In the genomic region with DNA sequence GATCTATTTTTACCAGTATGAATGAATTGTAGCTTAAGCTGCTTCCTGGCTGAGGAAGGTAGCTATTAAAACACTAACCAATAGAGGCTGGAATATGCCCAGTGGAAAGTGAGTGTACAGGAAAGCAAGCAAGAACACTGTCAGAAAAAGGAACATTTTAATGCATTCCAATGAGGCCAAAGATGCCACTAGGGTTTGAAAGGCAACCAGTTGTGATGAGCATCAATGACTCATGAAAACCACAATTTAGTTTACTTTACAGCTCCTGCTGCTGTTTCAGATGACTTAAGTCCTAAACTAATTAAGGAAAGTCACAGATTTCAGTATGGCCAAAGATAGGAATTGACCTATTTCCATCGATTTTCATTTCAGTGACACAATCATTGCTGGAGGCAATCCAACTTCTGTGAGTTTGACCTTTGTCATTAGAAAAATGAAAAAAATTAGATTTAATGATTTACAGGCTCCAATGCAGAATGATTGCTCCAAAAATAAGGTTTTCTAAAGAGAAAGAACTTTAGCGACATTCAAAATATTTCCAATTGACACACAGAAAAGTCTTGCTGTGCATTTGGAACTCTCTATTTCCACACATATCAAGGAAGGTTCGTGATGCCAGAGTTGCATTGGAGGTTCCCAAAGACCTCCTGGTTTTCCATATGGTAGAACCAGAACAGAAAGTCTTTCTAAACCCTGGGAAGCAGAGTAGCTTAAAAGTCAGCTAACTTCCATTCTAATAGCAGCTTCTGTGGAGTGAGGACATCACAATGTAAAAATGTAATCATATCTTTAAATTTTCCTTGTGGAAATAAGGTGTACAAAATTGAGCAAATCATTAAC, we compare ENCODE assay signal across 9 cellular contexts.
DNase-seq lines count a peak whose midpoint lies in the region; TF ChIP-seq lines count a peak whose summit lies in the region.
"Had no signal": no experiment of that assay in that cellular context is flagged by ENCODE, and none has a peak within 500 bp of the region (broad histone marks: within the 10 kb centered on the region; RNA-seq: fewer than 3 reads in every experiment).

No MANE protein-coding gene starts in this region.

- H3K9me3 ChIP-seq in right atrium auricular region: no peaks in the 10 kb centered on the region

- H3K36me3 Mint-ChIP-seq in activated CD4-positive, alpha-beta memory T cell treated with anti-CD3 and anti-CD28 coated beads for 36 hours: no peaks in the 10 kb centered on the region

- CTCF ChIA-PET in activated CD4-positive, alpha-beta memory T cell treated with anti-CD3 and anti-CD28 coated beads for 36 hours (lab: Charles Lee): interaction anchor here (1.3 kb wide), 1 partner anchor 9 kb away, joined by 3 read pairs; no protein-coding TSS in a partner anchor

- DNase-seq in GM04504 (ENCODE audit: low read depth) (peak; percentile 95), OCI-M1 (lab: John Stamatoyannopoulos, UW) (peak; percentile 7), dermis microvascular lymphatic vessel endothelial cell (ENCODE audit: low read depth in 2 of 2) (peak; percentile 85 to 97), pulmonary artery endothelial cell (ENCODE audit: low read depth, low spot score) (peak; percentile 94), right atrium auricular region (ENCODE audit: low spot score) (no peak), NCI-H187 treated with DMSO at 0.1 percent for 48 hours (lab: John Stamatoyannopoulos, UW) (no peak), medulla oblongata (ENCODE audit: extremely low spot score) (no peak)
- no peak for DNase-seq in activated CD4-positive, alpha-beta memory T cell treated with anti-CD3 and anti-CD28 coated beads for 36 hours
- DNase-seq: NK-92 treated with Interleukin-12 subunit alpha and Interleukin-12 subunit beta, amount 100 ng/mL, for 24 hours had no signal

- H3K4me1 ChIP-seq in right atrium auricular region: peaks cover 0 to 9% of the 10 kb centered on the region in 2 donors

- POLR2A ChIA-PET in activated CD4-positive, alpha-beta memory T cell treated with anti-CD3 and anti-CD28 coated beads for 36 hours (lab: Charles Lee): no interaction called here

- H3K27me3 Mint-ChIP-seq in activated CD4-positive, alpha-beta memory T cell treated with anti-CD3 and anti-CD28 coated beads for 36 hours: peaks cover 2% of the 10 kb centered on the region

- no peak overlapping the region for H3K4me3 ChIP-seq in right atrium auricular region

- no peak overlapping the region for H3K27ac Mint-ChIP-seq in activated CD4-positive, alpha-beta memory T cell treated with anti-CD3 and anti-CD28 coated beads for 36 hours

- intact Hi-C loops in activated CD4-positive, alpha-beta memory T cell treated with anti-CD3 and anti-CD28 coated beads for 36 hours (cut with micrococcal nuclease): no loop called here

- H3K27me3 ChIP-seq in right atrium auricular region: no peaks in the 10 kb centered on the region

- H3K4me1 Mint-ChIP-seq in activated CD4-positive, alpha-beta memory T cell treated with anti-CD3 and anti-CD28 coated beads for 36 hours (ENCODE audit: low read depth): no peaks in the 10 kb centered on the region

- no peak for TF ChIP-seq CTCF in right atrium auricular region (IDR thresholded peaks at IDR 0.05)

- no peaks in the 10 kb centered on the region for H3K9me3 Mint-ChIP-seq in activated CD4-positive, alpha-beta memory T cell treated with anti-CD3 and anti-CD28 coated beads for 36 hours

- no peak overlapping the region for H3K4me3 Mint-ChIP-seq in activated CD4-positive, alpha-beta memory T cell treated with anti-CD3 and anti-CD28 coated beads for 36 hours

- H3K27ac ChIP-seq in right atrium auricular region: no peak overlapping the region

- H3K36me3 ChIP-seq in right atrium auricular region: no peaks in the 10 kb centered on the region

Comparison
In these comparisons a context has a peak if more than half of its experiments do, and no peak if none do; other contexts are left out.
1. DNase-seq: peak in GM04504 (single experiment), OCI-M1 (single experiment), dermis microvascular lymphatic vessel endothelial cell (2 of 2) and pulmonary artery endothelial cell (single experiment); none in right atrium auricular region (single experiment), activated CD4-positive, alpha-beta memory T cell treated with anti-CD3 and anti-CD28 coated beads for 36 hours (single experiment), NCI-H187 treated with DMSO at 0.1 percent for 48 hours (single experiment) and medulla oblongata (single experiment).